ENCODE assay signal across 8 cellular contexts in genomic region chr1:42846257-42847110, GRCh38. TPM values are rescaled to one million over a fixed set of nuclear protein-coding genes. Genes with fewer than 3 reads are reported as not detected.
DNase-seq lines count a peak whose midpoint lies in the region; ATAC-seq, FAIRE-seq and TF ChIP-seq lines count a peak whose summit lies in the region.

Gene ZNF691 (plus strand): TSS chr1:42846613. CDS start chr1:42849659, 3,046 bp downstream.

- peaks cover 8% of the 10 kb centered on the region; the same call in 1 of the 2 replicates for H3K9me3 ChIP-seq in NT2/D1 (ENCODE audit: insufficient read depth, low read length)
- H3K9me3 ChIP-seq in mesodermal cell (ENCODE audit: control insufficient read depth, low read length): no peaks in the 10 kb centered on the region

- no peak within 1 kb of the TSS for H3K27ac ChIP-seq in mesodermal cell (ENCODE audit: low read depth, low read length, severe bottlenecking)

- peak within 1 kb of the TSS; percentile 83 for H3K9ac ChIP-seq in NT2/D1 (ENCODE audit: insufficient read length, low read depth)

- H3K27ac Mint-ChIP-seq in Calu3 (ENCODE audit: unreplicated experiment): peak within 1 kb of the TSS; percentile 90

- H3K4me1 Mint-ChIP-seq in Calu3 (ENCODE audit: low read depth, unreplicated experiment): peaks cover 25% of the 10 kb centered on the region

- BruUV-seq in Calu3 (replicated peaks; lab: Mats Ljungman, UMichigan): no TSS peak

- DNase-seq in Calu3: peak; percentile 90
- peak; percentile 98 for DNase-seq in HTR-8/SVneo (ENCODE audit: insufficient read length, low spot score)
- peak; percentile 99 for DNase-seq in NT2/D1 (ENCODE audit: low read depth, low spot score)
- peak; percentile 67 for DNase-seq in activated CD8-positive, alpha-beta memory T cell treated with anti-CD3 and anti-CD28 coated beads, Interleukin-2, amount 50 U/mL, for 1 hour (ENCODE audit: extremely low read depth)
- DNase-seq in stimulated activated CD8-positive, alpha-beta memory T cell treated with anti-CD3 and anti-CD28 coated beads, Interleukin-15, amount 100 ng/mL, for 4 hours (ENCODE audit: low read depth in 2 of 2): peak; percentile 70 to 82

- H3K4me3 ChIP-seq in NT2/D1 (ENCODE audit: insufficient read length, low read depth): peak within 1 kb of the TSS; percentile 64
- peak within 1 kb of the TSS; percentile 61 for H3K4me3 ChIP-seq in mesodermal cell (ENCODE audit: extremely low read depth, insufficient read depth, low read length, poor library complexity, severe bottlenecking)

- intact Hi-C loops in Calu3 (cut with micrococcal nuclease; ENCODE audit: unreplicated experiment): no loop called here

- CTCF ChIA-PET in Calu3 (lab: Charles Lee): interaction anchor here (0.5 to 1.9 kb wide), 10 partner anchors 11 to 267 kb away, joined by 3 to 9 read pairs (median 4); partner anchors contain the start of genes ERMAP, SVBP and YBX1

- ATAC-seq in GM21367 (IDR thresholded peaks at IDR 0.05; ENCODE audit: unreplicated experiment): peak; percentile 87

- peaks cover 24% of the 10 kb centered on the region for H3K36me3 Mint-ChIP-seq in Calu3 (ENCODE audit: insufficient read depth, unreplicated experiment)

- no peaks in the 10 kb centered on the region for H3K9me3 Mint-ChIP-seq in Calu3 (ENCODE audit: low read depth, unreplicated experiment)

- 1% methylated on average over 40 to 50 of the region's 50 CpGs for WGBS in mesodermal cell (ENCODE audit: insufficient coverage in 2 of 2), 2 experiments

- peak; percentile 62 for FAIRE-seq in HTR-8/SVneo (lab: Jason Lieb, UNC)
- peak; percentile 94 for FAIRE-seq in endometrium (lab: Jason Lieb, UNC)

- H3K4me3 Mint-ChIP-seq in Calu3 (ENCODE audit: low read depth, unreplicated experiment): peak within 1 kb of the TSS; percentile 96

- H3K36me3 ChIP-seq in NT2/D1 (ENCODE audit: insufficient read depth, insufficient read length, low read length) (peaks cover 46% of the 10 kb centered on the region), mesodermal cell (ENCODE audit: control insufficient read depth, insufficient read depth, low read length) (peaks cover 37% of the 10 kb centered on the region)

- H3K4me1 ChIP-seq in NT2/D1 (ENCODE audit: insufficient read depth, insufficient read length): peaks cover 5% of the 10 kb centered on the region
- peaks cover 12% of the 10 kb centered on the region for H3K4me1 ChIP-seq in mesodermal cell (ENCODE audit: control insufficient read depth, insufficient read depth, low read length, poor library complexity, severe bottlenecking)

- no peaks in the 10 kb centered on the region for H3K27me3 Mint-ChIP-seq in Calu3 (ENCODE audit: unreplicated experiment)

- no peaks in the 10 kb centered on the region for H3K27me3 ChIP-seq in NT2/D1 (ENCODE audit: insufficient read depth, insufficient read length)

- TF ChIP-seq CTCF in Calu3 (IDR thresholded peaks at IDR 0.05; ENCODE audit: unreplicated experiment): no peak

RNA-seq across cellular contexts. Expression of gene ZNF691, which starts in this region (rescaled TPM):
- total RNA-seq in Calu3 (2022): 11.8 and 12.0 TPM in 2 replicates
- 8.6 TPM for polyA plus RNA-seq in mesodermal cell (2013, experiment 1 of 2)
- polyA plus RNA-seq in mesodermal cell (2013, experiment 2 of 2): 9.0 TPM
